In genomic region chr14:64771161-64771560, GRCh38 we compare ENCODE assay signal across 21 cellular contexts.
DNase-seq lines count a peak whose midpoint lies in the region; ATAC-seq, FAIRE-seq and TF ChIP-seq lines count a peak whose summit lies in the region.
"Had no signal": no experiment of that assay in that cellular context is flagged by ENCODE, and none has a peak within 500 bp of the region (broad histone marks: within the 10 kb centered on the region; RNA-seq: fewer than 3 reads in every experiment).

No MANE protein-coding gene starts in this region.

- ATAC-seq in T-helper 17 cell (peak; percentile 37), WTC11 (no peak)
- no peak for ATAC-seq in naive thymus-derived CD4-positive, alpha-beta T cell
- ATAC-seq: CD8-positive, alpha-beta T cell had no signal

- H3K9me3 Mint-ChIP-seq in CD4-positive, alpha-beta memory T cell: no peaks in the 10 kb centered on the region
- no peaks in the 10 kb centered on the region for H3K9me3 Mint-ChIP-seq in naive thymus-derived CD4-positive, alpha-beta T cell
- peaks cover 27% of the 10 kb centered on the region for H3K9me3 Mint-ChIP-seq in WTC11
- H3K9me3 Mint-ChIP-seq: CD8-positive, alpha-beta T cell had no signal

- H3K36me3 Mint-ChIP-seq in CD4-positive, alpha-beta memory T cell: no peaks in the 10 kb centered on the region
- H3K36me3 Mint-ChIP-seq in T-helper 17 cell (ENCODE audit: low read depth) (no peaks in the 10 kb centered on the region), WTC11 (peaks cover 33% of the 10 kb centered on the region)
- H3K36me3 Mint-ChIP-seq in naive thymus-derived CD4-positive, alpha-beta T cell: no peaks in the 10 kb centered on the region
- H3K36me3 Mint-ChIP-seq: CD8-positive, alpha-beta T cell had no signal

- POLR2A ChIA-PET in CD4-positive, alpha-beta memory T cell (lab: Charles Lee; ENCODE audit: partially characterized antibody): interaction anchor here (2.7 kb wide), 1 partner anchor 9 kb away, joined by 8 read pairs; no protein-coding TSS in a partner anchor
- POLR2A ChIA-PET in naive thymus-derived CD4-positive, alpha-beta T cell (lab: Charles Lee): no interaction called here
- POLR2A ChIA-PET in WTC11 (lab: Charles Lee): no interaction called here

- H3K9me3 ChIP-seq in CD4-positive, alpha-beta memory T cell (ENCODE audit: control insufficient read depth in 1 of 2, low read length in 2 of 2): no peaks in the 10 kb centered on the region
- H3K9me3 ChIP-seq in T-helper 17 cell (ENCODE audit: control insufficient read depth, low read length, poor library complexity, severe bottlenecking): no peaks in the 10 kb centered on the region
- no peaks in the 10 kb centered on the region for H3K9me3 ChIP-seq in naive thymus-derived CD4-positive, alpha-beta T cell (ENCODE audit: control insufficient read depth in 2 of 3, low read length in 3 of 3)

- H3K27me3 ChIP-seq in CD4-positive, alpha-beta memory T cell (ENCODE audit: insufficient read depth, low read length): no peaks in the 10 kb centered on the region
- H3K27me3 ChIP-seq in naive thymus-derived CD4-positive, alpha-beta T cell (ENCODE audit: control insufficient read depth in 2 of 2, insufficient read depth in 2 of 2, low read length in 2 of 2): no peaks in the 10 kb centered on the region
- no peaks in the 10 kb centered on the region for H3K27me3 ChIP-seq in brain microvascular endothelial cell (replicated peaks)
- H3K27me3 ChIP-seq: BLaER1 had no signal

- peak overlapping the region in 6 of 7 donors; percentile 0 to 79 (median 52) for H3K27ac Mint-ChIP-seq in CD4-positive, alpha-beta memory T cell
- H3K27ac Mint-ChIP-seq in T-helper 17 cell (peak overlapping the region; percentile 21), WTC11 (no peak overlapping the region)
- peak overlapping the region in 4 of 9 donors; percentile 1 to 74 (median 10) for H3K27ac Mint-ChIP-seq in naive thymus-derived CD4-positive, alpha-beta T cell
- H3K27ac Mint-ChIP-seq: B cell; CD8-positive, alpha-beta T cell had no signal

- TF ChIP-seq CTCF in WTC11 (IDR thresholded peaks at IDR 0.05) (no peak), brain microvascular endothelial cell (IDR thresholded peaks at IDR 0.05; ENCODE audit: low read depth, low read length, missing control alignments) (no peak)

- H3K27ac ChIP-seq in CD4-positive, alpha-beta memory T cell (ENCODE audit: low read depth, low read length): no peak overlapping the region
- no peak overlapping the region for H3K27ac ChIP-seq in naive thymus-derived CD4-positive, alpha-beta T cell (ENCODE audit: low read depth, low read length)
- H3K27ac ChIP-seq in brain microvascular endothelial cell: no peak overlapping the region
- H3K27ac ChIP-seq: C4-2B had no signal

- CTCF ChIA-PET in CD4-positive, alpha-beta memory T cell (lab: Charles Lee; ENCODE audit: partially characterized antibody): interaction anchor here (0.7 to 8.2 kb wide), 6 partner anchors 11 to 135 kb away, joined by 3 to 132 read pairs (median 4); no protein-coding TSS in a partner anchor
- CTCF ChIA-PET in naive thymus-derived CD4-positive, alpha-beta T cell (lab: Charles Lee): interaction anchor here (0.5 to 0.8 kb wide), 2 partner anchors 52 to 114 kb away, joined by 3 read pairs; no protein-coding TSS in a partner anchor
- CTCF ChIA-PET in WTC11 (lab: Charles Lee): interaction anchor here (11.4 kb wide), 1 partner anchor 31 kb away, joined by 75 read pairs; no protein-coding TSS in a partner anchor

- no peaks in the 10 kb centered on the region for H3K27me3 Mint-ChIP-seq in CD4-positive, alpha-beta memory T cell
- no peaks in the 10 kb centered on the region for H3K27me3 Mint-ChIP-seq in T-helper 17 cell
- H3K27me3 Mint-ChIP-seq in naive thymus-derived CD4-positive, alpha-beta T cell: no peaks in the 10 kb centered on the region
- peaks cover 3% of the 10 kb centered on the region; the same call in 1 of the 2 replicates for H3K27me3 Mint-ChIP-seq in WTC11 (ENCODE audit: low read depth)
- H3K27me3 Mint-ChIP-seq: B cell had no signal

- intact Hi-C loops in CD4-positive, alpha-beta memory T cell (cut with micrococcal nuclease): no loop called here
- intact Hi-C loops in naive thymus-derived CD4-positive, alpha-beta T cell (cut with micrococcal nuclease): no loop called here

- peak overlapping the region in 6 of 8 donors; percentile 17 to 72 (median 50) for H3K4me3 Mint-ChIP-seq in CD4-positive, alpha-beta memory T cell
- H3K4me3 Mint-ChIP-seq in T-helper 17 cell (no peak overlapping the region), WTC11 (no peak overlapping the region)
- H3K4me3 Mint-ChIP-seq in naive thymus-derived CD4-positive, alpha-beta T cell: peak overlapping the region in 7 of 10 donors; percentile 6 to 59 (median 51)
- H3K4me3 Mint-ChIP-seq: B cell; CD8-positive, alpha-beta T cell had no signal

- peak; percentile 90 for FAIRE-seq in urothelium cell line (lab: Jason Lieb, UNC)
- FAIRE-seq: G401.6, GM12892, GM19239 had no signal

- H3K4me1 Mint-ChIP-seq in CD4-positive, alpha-beta memory T cell: peaks cover 15 to 29% (median 24%) of the 10 kb centered on the region in 4 donors
- H3K4me1 Mint-ChIP-seq in T-helper 17 cell (peaks cover 23% of the 10 kb centered on the region), WTC11 (peaks cover 14% of the 10 kb centered on the region)
- H3K4me1 Mint-ChIP-seq in naive thymus-derived CD4-positive, alpha-beta T cell: peaks cover 3 to 24% (median 18%) of the 10 kb centered on the region in 7 donors
- H3K4me1 Mint-ChIP-seq: B cell had no signal

- H3K4me1 ChIP-seq in CD4-positive, alpha-beta memory T cell (ENCODE audit: insufficient read depth, low read length): peaks cover 26% of the 10 kb centered on the region
- peaks cover 5 to 13% of the 10 kb centered on the region in 2 donors for H3K4me1 ChIP-seq in naive thymus-derived CD4-positive, alpha-beta T cell (ENCODE audit: control insufficient read depth in 2 of 2, insufficient read depth in 2 of 2, low read length in 2 of 2)
- H3K4me1 ChIP-seq: Caco-2 had no signal

- H3K36me3 ChIP-seq in CD4-positive, alpha-beta memory T cell (ENCODE audit: insufficient read depth, low read length): no peaks in the 10 kb centered on the region
- no peaks in the 10 kb centered on the region for H3K36me3 ChIP-seq in naive thymus-derived CD4-positive, alpha-beta T cell (ENCODE audit: control insufficient read depth in 2 of 3, insufficient read depth in 3 of 3, low read length in 3 of 3)
- no peaks in the 10 kb centered on the region for H3K36me3 ChIP-seq in brain microvascular endothelial cell (replicated peaks)
- H3K36me3 ChIP-seq: BLaER1 had no signal

- in situ Hi-C loops in brain microvascular endothelial cell (cut with HindIII; ENCODE audit: low pct_ligation_motif_present, low sequenced_read_pairs): no loop called here

- DNase-seq in CD4-positive, alpha-beta memory T cell: peak in 1 of 5 donors; percentile 28
- DNase-seq in T-helper 17 cell (no peak), urothelium cell line (ENCODE audit: low spot score) (no peak), AG08395 (ENCODE audit: low spot score) (no peak), WTC11 (ENCODE audit: low spot score) (no peak), brain microvascular endothelial cell (no peak), globus pallidus (ENCODE audit: low spot score) (no peak)
- DNase-seq in naive thymus-derived CD4-positive, alpha-beta T cell: peak in 2 of 9 donors; percentile 14 to 17
- DNase-seq: Caco-2; CD8-positive, alpha-beta T cell; DMS153; DND-41; GOT3; H7; HCEC 1CT had no signal

- no peak overlapping the region for H3K4me3 ChIP-seq in CD4-positive, alpha-beta memory T cell (ENCODE audit: low read length in 2 of 2)
- no peak overlapping the region for H3K4me3 ChIP-seq in naive thymus-derived CD4-positive, alpha-beta T cell (ENCODE audit: low read length)
- no peak overlapping the region for H3K4me3 ChIP-seq in brain microvascular endothelial cell (ENCODE audit: low read depth, low read length)
- H3K4me3 ChIP-seq: BLaER1 had no signal

TF ChIP-seq in WTC11, 78 proteins besides CTCF, POLR2A, EP300 and RAD21 (continues in another document):
- TF ChIP-seq CDX4 (CRISPR knock-in tag; IDR thresholded peaks at IDR 0.05; ENCODE audit: borderline replicate concordance) (no peak), SMAD3 (CRISPR knock-in tag; IDR thresholded peaks at IDR 0.05; ENCODE audit: borderline replicate concordance) (no peak), E2F5 (CRISPR knock-in tag; IDR thresholded peaks at IDR 0.05) (no peak), FOXJ3 (CRISPR knock-in tag; IDR thresholded peaks at IDR 0.05; ENCODE audit: borderline replicate concordance) (no peak), USF2 (CRISPR knock-in tag; IDR thresholded peaks at IDR 0.05) (no peak), JAZF1 (CRISPR knock-in tag; IDR thresholded peaks at IDR 0.05) (no peak), CREM (CRISPR knock-in tag; IDR thresholded peaks at IDR 0.05) (no peak), ATF1 (CRISPR knock-in tag; IDR thresholded peaks at IDR 0.05) (no peak), ZNF219 (CRISPR knock-in tag; IDR thresholded peaks at IDR 0.05; ENCODE audit: borderline replicate concordance) (no peak)

Comparison
In these comparisons a context has a peak if more than half of its experiments do, and no peak if none do; other contexts are left out.
1. H3K4me3 Mint-ChIP-seq: peak in CD4-positive, alpha-beta memory T cell (6 of 8) and naive thymus-derived CD4-positive, alpha-beta T cell (7 of 10); none in T-helper 17 cell (single experiment) and WTC11 (single experiment).